Comparison of ENCODE assay signal across 2 cellular contexts in genomic region chr13:33004454-33004853, GRCh38.
TF ChIP-seq lines count a peak whose summit lies in the region.

No MANE protein-coding gene starts in this region.

TF ChIP-seq in GM12878, 131 proteins besides CTCF, POLR2A, EP300 and RAD21 (continued from another document):
- TF ChIP-seq PRDM15 (CRISPR knock-in tag; IDR thresholded peaks at IDR 0.05) (no peak), E2F4 (IDR thresholded peaks at IDR 0.05; ENCODE audit: low read depth, low read length) (no peak), CREM (IDR thresholded peaks at IDR 0.05; ENCODE audit: low read depth) (no peak), BCL3 (IDR thresholded peaks at IDR 0.05; ENCODE audit: borderline replicate concordance, insufficient read depth, low read depth, low read length, poor library complexity, severe bottlenecking) (no peak), MYC (IDR thresholded peaks at IDR 0.05; ENCODE audit: insufficient read depth, insufficient read length, insufficient replicate concordance, low read length, severe bottlenecking) (no peak), MLLT1 (IDR thresholded peaks at IDR 0.05) (no peak), ZBED1 (IDR thresholded peaks at IDR 0.05; ENCODE audit: borderline replicate concordance) (no peak), TARDBP (IDR thresholded peaks at IDR 0.05; ENCODE audit: borderline replicate concordance) (no peak), BACH1 (IDR thresholded peaks at IDR 0.05; ENCODE audit: borderline replicate concordance) (no peak), RCOR1 (conservative IDR thresholded peaks at IDR 0.05; ENCODE audit: low read depth, low read length) (no peak)

TF ChIP-seq in SK-N-SH treated with all-trans-retinoic acid at 6 μM for 48 hours, 23 proteins besides CTCF, POLR2A, EP300 and RAD21 (continued from another document):
- TF ChIP-seq ZFP3 (CRISPR knock-in tag; IDR thresholded peaks at IDR 0.05) (no peak), ISL1 (CRISPR knock-in tag; IDR thresholded peaks at IDR 0.05) (no peak), ARNTL (CRISPR knock-in tag; IDR thresholded peaks at IDR 0.05; ENCODE audit: borderline replicate concordance, low read depth) (no peak), CREB5 (CRISPR knock-in tag; IDR thresholded peaks at IDR 0.05; ENCODE audit: low read depth) (no peak), GLIS3 (CRISPR knock-in tag; IDR thresholded peaks at IDR 0.05) (no peak), ZNF8 (CRISPR knock-in tag; IDR thresholded peaks at IDR 0.05) (no peak), ZFP30 (CRISPR knock-in tag; IDR thresholded peaks at IDR 0.05) (no peak), BACH2 (CRISPR knock-in tag; IDR thresholded peaks at IDR 0.05; ENCODE audit: borderline replicate concordance) (no peak), PATZ1 (CRISPR knock-in tag; IDR thresholded peaks at IDR 0.05; ENCODE audit: borderline replicate concordance) (no peak)
